Comparison of ENCODE assay signal across 1 cellular context in genomic region chr6:41581381-41581991, GRCh38.
TF ChIP-seq lines count a peak whose summit lies in the region.

No MANE protein-coding gene starts in this region.

TF ChIP-seq in SK-N-SH, 30 proteins besides CTCF, POLR2A, EP300 and RAD21 (continued from another document):
- TF ChIP-seq PBX3 (IDR thresholded peaks at IDR 0.05) (peak; percentile 51), GABPA (IDR thresholded peaks at IDR 0.05; ENCODE audit: low read depth) (no peak), TCF12 (IDR thresholded peaks at IDR 0.05) (peak; percentile 75), FOSL2 (IDR thresholded peaks at IDR 0.05; ENCODE audit: borderline replicate concordance, low read depth) (peak; percentile 83; the same call in 1 of the 2 replicates), SMC3 (IDR thresholded peaks at IDR 0.05; ENCODE audit: low read depth, low read length) (no peak)
